In genomic region chr6:143575440-143575839, GRCh38 we compare ENCODE assay signal across 8 cellular contexts.
A peak's percentile ranks its signal among the peaks of the same experiment; 100 is the strongest.
DNase-seq lines count a peak whose midpoint lies in the region; ATAC-seq, FAIRE-seq and TF ChIP-seq lines count a peak whose summit lies in the region.

No MANE protein-coding gene starts in this region.

- H3K36me3 Mint-ChIP-seq in T-cell = peaks cover 20% of the 10 kb centered on the region

- H3K36me3 ChIP-seq in kidney (ENCODE audit: control insufficient read depth in 1 of 2, insufficient read depth in 2 of 2, low read length in 2 of 2) = no peaks in the 10 kb centered on the region

- peak; percentile 98 for FAIRE-seq in kidney (lab: Jason Lieb, UNC)

- DNase-seq in AG09309 (ENCODE audit: low read depth) (peak; percentile 76), NCI-H1694 (lab: John Stamatoyannopoulos, UW) (peak; percentile 47), T-cell (peak in 30 of 34 experiments; percentile 13 to 57 (median 40)), kidney (no peak)
- DNase-seq in central memory CD4-positive, alpha-beta T cell = peak; percentile 65
- peak in 2 of 3 experiments; percentile 16 to 42 for DNase-seq in stimulated activated CD4-positive, alpha-beta T cell treated with anti-CD3 and anti-CD28 coated beads, TNF-alpha, amount 100 ng/mL, for 24 hours (ENCODE audit: low read depth in 3 of 3)

- intact Hi-C loops in kidney (cut with DNase I) = loop anchor here (10.0 kb wide), 1 partner anchor 439 kb away; no protein-coding TSS in a partner anchor

- no peaks in the 10 kb centered on the region for H3K4me1 ChIP-seq in kidney (ENCODE audit: control insufficient read depth in 1 of 2, insufficient read depth in 1 of 2, low read depth in 1 of 2, low read length in 2 of 2)

- H3K4me3 ChIP-seq in AG09309 (ENCODE audit: control insufficient read depth, low read depth, low read length) (no peak overlapping the region), kidney (ENCODE audit: low read length in 2 of 2) (no peak overlapping the region)

- H3K27ac ChIP-seq in kidney (ENCODE audit: low read depth in 2 of 2, low read length in 2 of 2) = no peak overlapping the region

- H3K9me3 Mint-ChIP-seq in T-cell = peaks cover 0 to 9% (median 0%) of the 10 kb centered on the region in 3 donors

- no peak overlapping the region for H3K9ac ChIP-seq in kidney (ENCODE audit: low read length in 2 of 2)

- H3K4me3 Mint-ChIP-seq in T-cell = no peak overlapping the region

- POLR2A ChIA-PET in T-cell (lab: Charles Lee) = interaction anchor here in 1 of 2 donors (0.6 to 0.7 kb wide), 2 partner anchors 25 to 1027 kb away, joined by 3 to 4 read pairs; no protein-coding TSS in a partner anchor

- no peak overlapping the region for H3K27ac Mint-ChIP-seq in T-cell

- ATAC-seq in GM18498 (IDR thresholded peaks at IDR 0.05; ENCODE audit: unreplicated experiment) = peak; percentile 88
- peak; percentile 95 for ATAC-seq in HG02885 (IDR thresholded peaks at IDR 0.05; ENCODE audit: poor library complexity, unreplicated experiment)
- peak; percentile 84 to 90 (median 88) for ATAC-seq in T-cell (replicated peaks in 1 of 4)

- H3K27me3 Mint-ChIP-seq in T-cell = no peaks in the 10 kb centered on the region

- H3K9me3 ChIP-seq in kidney (ENCODE audit: control insufficient read depth in 1 of 2, low read length in 2 of 2) = no peaks in the 10 kb centered on the region

- TF ChIP-seq CTCF in AG09309 (IDR thresholded peaks at IDR 0.05; ENCODE audit: control insufficient read depth, insufficient read depth, low read depth, low read length, missing control alignments) (peak; percentile 81), kidney (IDR thresholded peaks at IDR 0.05; ENCODE audit: borderline replicate concordance, extremely low read depth, insufficient read depth) (peak; percentile 85)

- CTCF ChIA-PET in T-cell (lab: Charles Lee) = interaction anchor here (0.5 to 3.0 kb wide), 43 partner anchors 8 to 1124 kb away, joined by 3 to 32 read pairs (median 4); partner anchors contain the start of gene LTV1 (in 1 of the 2)

- H3K4me1 Mint-ChIP-seq in T-cell = peaks cover 0 to 26% (median 2%) of the 10 kb centered on the region in 3 donors
